ENCODE assay signal across 8 cellular contexts in genomic region chr5:147509710-147510651, GRCh38. TPM values are rescaled to one million over a fixed set of nuclear protein-coding genes. Genes with fewer than 3 reads are reported as not detected.
DNase-seq lines count a peak whose midpoint lies in the region; ATAC-seq lines count a peak whose summit lies in the region.

TSS of gene DPYSL3 (minus strand) at chr5:147510068. CDS start at chr5:147509858, 210 bp downstream.

- no peaks in the 10 kb centered on the region for H3K9me3 ChIP-seq in T-helper 17 cell (ENCODE audit: control insufficient read depth, low read length, poor library complexity, severe bottlenecking)
- no peaks in the 10 kb centered on the region for H3K9me3 ChIP-seq in mucosa of rectum (ENCODE audit: control insufficient read depth in 2 of 2, low read length in 2 of 2)

- H3K4me3 ChIP-seq in mucosa of rectum (ENCODE audit: low read length in 2 of 2): peak within 1 kb of the TSS; percentile 64 to 70

- peak within 1 kb of the TSS; percentile 10 for H3K4me3 Mint-ChIP-seq in T-helper 17 cell

- H3K36me3 Mint-ChIP-seq in T-helper 17 cell (ENCODE audit: low read depth): peaks cover 5% of the 10 kb centered on the region

- no peak within 1 kb of the TSS for H3K27ac Mint-ChIP-seq in T-helper 17 cell

- H3K9ac ChIP-seq in mucosa of rectum (ENCODE audit: low read depth in 1 of 2, low read length in 2 of 2): peak within 1 kb of the TSS; percentile 63 to 65

- H3K4me1 ChIP-seq in mucosa of rectum (ENCODE audit: control insufficient read depth in 2 of 2, insufficient read depth in 2 of 2, low read length in 2 of 2): no peaks in the 10 kb centered on the region

- peaks cover 50% of the 10 kb centered on the region for H3K27me3 Mint-ChIP-seq in T-helper 17 cell

- H3K27ac ChIP-seq in mucosa of rectum (ENCODE audit: low read depth in 2 of 2, low read length in 2 of 2): peak within 1 kb of the TSS; percentile 55 to 69

- H3K36me3 ChIP-seq in mucosa of rectum (ENCODE audit: control insufficient read depth in 2 of 2, insufficient read depth in 2 of 2, low read length in 2 of 2): no peaks in the 10 kb centered on the region

- no peak for ATAC-seq in T-helper 17 cell
- ATAC-seq in HG03175 (IDR thresholded peaks at IDR 0.05; ENCODE audit: unreplicated experiment): no peak

- DNase-seq in DMS 273 treated with DMSO at 0.1 percent for 48 hours (lab: John Stamatoyannopoulos, UW) (peak; percentile 51), HS-27A (ENCODE audit: low read depth) (peak; percentile 52), T-helper 17 cell (no peak), fibroblast of peridontal ligament (ENCODE audit: extremely low read depth) (peak; percentile 79), ureter (ENCODE audit: low spot score) (peak; percentile 80), OCI-M1 (lab: John Stamatoyannopoulos, UW) (no peak)

- H3K27me3 ChIP-seq in mucosa of rectum (ENCODE audit: control insufficient read depth in 2 of 2, insufficient read depth in 2 of 2, low read length in 2 of 2): peaks cover 3 to 14% of the 10 kb centered on the region in 2 donors

- peaks cover 4% of the 10 kb centered on the region for H3K4me1 Mint-ChIP-seq in T-helper 17 cell

RNA-seq across cellular contexts. Expression of gene DPYSL3, which starts in this region (rescaled TPM):
- total RNA-seq in T-helper 17 cell (not detected), ureter (130 TPM)

Comparison
In these comparisons a context has a peak if more than half of its experiments do, and no peak if none do; other contexts are left out.
1. RNA of gene DPYSL3 (total RNA-seq): 130 TPM in ureter (single experiment); not detected in T-helper 17 cell; every median in the first group is over 100 times any median in the second.
2. DNase-seq: peak in DMS 273 treated with DMSO at 0.1 percent for 48 hours (single experiment), HS-27A (single experiment), fibroblast of peridontal ligament (single experiment) and ureter (single experiment); none in T-helper 17 cell (0 of 3) and OCI-M1 (single experiment).